In the genomic region with DNA sequence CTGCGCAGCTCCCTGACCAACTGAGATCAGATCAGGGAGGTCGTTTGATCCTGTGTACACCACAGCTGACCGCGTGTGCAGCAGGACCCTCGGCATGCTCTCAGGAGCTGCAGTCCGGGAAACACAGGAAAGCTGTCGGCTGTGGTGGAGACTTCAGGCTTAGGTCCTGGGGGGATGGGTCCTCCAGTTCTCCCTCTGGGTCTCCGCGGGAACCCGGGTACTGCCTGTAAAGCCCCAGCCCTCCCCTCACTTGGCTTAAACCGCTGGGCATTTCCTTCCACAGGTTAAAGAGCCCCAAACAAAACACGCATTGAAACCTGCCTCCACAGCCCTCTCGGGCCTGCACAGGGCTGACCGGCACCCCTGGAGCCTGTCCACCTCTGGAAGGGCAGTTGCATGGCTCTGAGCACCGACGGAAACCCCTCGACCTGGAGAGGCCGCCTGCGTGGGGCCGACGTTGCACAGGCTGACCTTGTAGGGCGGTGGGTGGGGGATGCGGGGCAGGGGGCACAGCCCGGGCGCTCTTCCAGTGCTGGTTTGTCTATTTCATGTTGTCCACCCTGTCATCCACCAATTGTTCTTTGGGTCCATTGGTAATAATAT, we compare ENCODE assay signal across 26 cellular contexts. TPM values are rescaled to one million over a fixed set of nuclear protein-coding genes. Genes with fewer than 3 reads are reported as not detected.
"Had no signal": no experiment of that assay in that cellular context is flagged by ENCODE, and none has a peak within 500 bp of the region (broad histone marks: within the 10 kb centered on the region; RNA-seq: fewer than 3 reads in every experiment).

No MANE protein-coding gene starts in this region.

- H3K4me3 ChIP-seq: coronary artery, neural progenitor cell, pancreas, psoas muscle, sigmoid colon, skin epidermis, thoracic aorta, transverse colon, uterus had no signal

- H3K27me3 ChIP-seq: neural progenitor cell, pancreas, sigmoid colon, transverse colon, uterus had no signal

- DNase-seq: effector CD4-positive, alpha-beta T cell; foreskin melanocyte; head of caudate nucleus; hippocampal formation; left ventricle myocardium superior; mesendoderm; naive thymus-derived CD8-positive, alpha-beta T cell; occipital lobe; psoas muscle; retina; sigmoid colon; stimulated activated CD4-positive, alpha-beta T cell treated with anti-CD3 and anti-CD28 coated beads, Interleukin-2, amount 100 ng/mL, for 24 hours; stimulated activated CD4-positive, alpha-beta T cell treated with anti-CD3 and anti-CD28 coated beads, Interleukin-4, amount 100 ng/mL, for 4 hours; stimulated activated naive B cell treated with anti-CD40 and anti-IgM and Interleukin-4, amounts not matched to agents 10 μg/mL and 1 μg/mL and 100 μg/mL, for 72 hours; stimulated activated naive CD8-positive, alpha-beta T cell treated with anti-CD3 and anti-CD28 coated beads, Interleukin-15, amount 100 ng/mL, for 72 hours; substantia nigra; transverse colon; uterus had no signal

- H3K36me3 ChIP-seq: neural progenitor cell, pancreas, sigmoid colon, thoracic aorta, transverse colon, uterus had no signal

- H3K4me3 Mint-ChIP-seq: naive thymus-derived CD8-positive, alpha-beta T cell; neural progenitor cell; stimulated activated naive B cell treated with anti-CD40 and anti-IgM and Interleukin-4, amounts not matched to agents 10 μg/mL and 1 μg/mL and 100 μg/mL, for 72 hours; stimulated activated naive CD8-positive, alpha-beta T cell treated with anti-CD3 and anti-CD28 coated beads, Interleukin-15, amount 100 ng/mL, for 72 hours had no signal

- H3K27ac ChIP-seq: coronary artery, neural progenitor cell, psoas muscle, sigmoid colon, skin epidermis, thoracic aorta, uterus had no signal

- H3K4me1 Mint-ChIP-seq: naive thymus-derived CD8-positive, alpha-beta T cell; stimulated activated naive B cell treated with anti-CD40 and anti-IgM and Interleukin-4, amounts not matched to agents 10 μg/mL and 1 μg/mL and 100 μg/mL, for 72 hours; stimulated activated naive CD8-positive, alpha-beta T cell treated with anti-CD3 and anti-CD28 coated beads, Interleukin-15, amount 100 ng/mL, for 72 hours had no signal

- H3K4me2 ChIP-seq: neural progenitor cell had no signal

- H3K9me3 ChIP-seq: pancreas, thoracic aorta, uterus had no signal

- H3K36me3 Mint-ChIP-seq: neural progenitor cell; stimulated activated naive B cell treated with anti-CD40 and anti-IgM and Interleukin-4, amounts not matched to agents 10 μg/mL and 1 μg/mL and 100 μg/mL, for 72 hours had no signal

- H2AFZ ChIP-seq: neural progenitor cell had no signal

- H3K27ac Mint-ChIP-seq: naive thymus-derived CD8-positive, alpha-beta T cell; neural progenitor cell; stimulated activated naive B cell treated with anti-CD40 and anti-IgM and Interleukin-4, amounts not matched to agents 10 μg/mL and 1 μg/mL and 100 μg/mL, for 72 hours had no signal

- ATAC-seq: left ventricle myocardium superior; naive thymus-derived CD8-positive, alpha-beta T cell; pancreas; psoas muscle; stimulated activated naive B cell treated with anti-CD40 and anti-IgM and Interleukin-4, amounts not matched to agents 10 μg/mL and 1 μg/mL and 100 μg/mL, for 72 hours; stimulated activated naive CD8-positive, alpha-beta T cell treated with anti-CD3 and anti-CD28 coated beads, Interleukin-15, amount 100 ng/mL, for 72 hours had no signal

- H3K27me3 Mint-ChIP-seq: stimulated activated naive B cell treated with anti-CD40 and anti-IgM and Interleukin-4, amounts not matched to agents 10 μg/mL and 1 μg/mL and 100 μg/mL, for 72 hours had no signal

- H3K4me1 ChIP-seq: neural progenitor cell, psoas muscle, sigmoid colon, uterus had no signal

RNA-seq across cellular contexts. Expression of gene DACT2, which starts 59.1 kb away (rescaled TPM):
- total RNA-seq: dermis microvascular lymphatic vessel endothelial cell; lung microvascular endothelial cell; mononuclear cell; naive thymus-derived CD8-positive, alpha-beta T cell had no signal
- polyA plus RNA-seq: naive thymus-derived CD8-positive, alpha-beta T cell had no signal
